ENCODE assay signal across 15 cellular contexts in genomic region chr2:25712455-25712854, GRCh38. TPM values are rescaled to one million over a fixed set of nuclear protein-coding genes. Genes with fewer than 3 reads are reported as not detected.
A peak's percentile ranks its signal among the peaks of the same experiment; 100 is the strongest.
DNase-seq lines count a peak whose midpoint lies in the region; ATAC-seq and TF ChIP-seq lines count a peak whose summit lies in the region.
"Had no signal": no experiment of that assay in that cellular context is flagged by ENCODE, and none has a peak within 500 bp of the region (broad histone marks: within the 10 kb centered on the region; RNA-seq: fewer than 3 reads in every experiment).

No MANE protein-coding gene starts in this region.

- H3K79me2 ChIP-seq in DOHH2 (ENCODE audit: control insufficient read depth, low read length) (no peaks in the 10 kb centered on the region), smooth muscle cell (ENCODE audit: low read depth) (no peaks in the 10 kb centered on the region)

- H3K9me3 ChIP-seq in DOHH2 (ENCODE audit: control insufficient read depth, insufficient read depth, low read length) (no peaks in the 10 kb centered on the region), WERI-Rb-1 (ENCODE audit: severe bottlenecking) (peaks cover 6% of the 10 kb centered on the region), smooth muscle cell (replicated peaks; ENCODE audit: low read depth) (no peaks in the 10 kb centered on the region)
- H3K9me3 ChIP-seq: BLaER1 had no signal

- no peaks in the 10 kb centered on the region for H3K9me2 ChIP-seq in DOHH2 (replicated peaks; ENCODE audit: control insufficient read depth, low read length)

- H3K27me3 ChIP-seq in DOHH2 (ENCODE audit: control insufficient read depth, low read length): peaks cover 13% of the 10 kb centered on the region
- H3K27me3 ChIP-seq in WERI-Rb-1 (ENCODE audit: insufficient read depth, low read depth, severe bottlenecking): no peaks in the 10 kb centered on the region
- H3K27me3 ChIP-seq in smooth muscle cell (ENCODE audit: low read depth): no peaks in the 10 kb centered on the region
- H3K27me3 ChIP-seq: BLaER1 had no signal

- H3K36me3 ChIP-seq in DOHH2 (ENCODE audit: control insufficient read depth, low read length): no peaks in the 10 kb centered on the region
- H3K36me3 ChIP-seq in WERI-Rb-1: no peaks in the 10 kb centered on the region
- no peaks in the 10 kb centered on the region for H3K36me3 ChIP-seq in smooth muscle cell (ENCODE audit: low read depth)
- H3K36me3 ChIP-seq: BLaER1 had no signal

- WGBS in smooth muscle cell (ENCODE audit: low lambda C conversion rate): 89% methylated on average over 5 of the region's 5 CpGs

- H3K9ac ChIP-seq in smooth muscle cell (ENCODE audit: low read depth): no peak overlapping the region
- H3K9ac ChIP-seq: BLaER1 had no signal

- DNase-seq in NOMO-1 (lab: John Stamatoyannopoulos, UW; ENCODE audit: unreplicated experiment in 2 of 2) (peak; percentile 8 to 65), WERI-Rb-1 (no peak), smooth muscle cell (lab: John Stamatoyannopoulos, UW; ENCODE audit: unreplicated experiment) (no peak), HT-29 (ENCODE audit: low spot score) (no peak)
- DNase-seq: COR-L47, GOT3, Karpas-422, NCI-H1436, NCI-H2029 treated with DMSO at 0.1 percent for 48 hours, NCI-H510A treated with DMSO at 0.1 percent for 48 hours, PC-9 had no signal

- no peak overlapping the region for H3K27ac ChIP-seq in DOHH2 (ENCODE audit: low read depth, low read length)
- H3K27ac ChIP-seq in WERI-Rb-1: peak overlapping the region; percentile 78
- H3K27ac ChIP-seq in smooth muscle cell (ENCODE audit: low read depth): no peak overlapping the region
- H3K27ac ChIP-seq: BLaER1, PC-9 had no signal

- H3K4me2 ChIP-seq in DOHH2 (ENCODE audit: low read length) (peak overlapping the region; percentile 29; the same call in 1 of the 2 replicates), smooth muscle cell (peak overlapping the region; percentile 63)
- H3K4me2 ChIP-seq: BLaER1, PC-9 had no signal

- peak overlapping the region; percentile 66 for H2AFZ ChIP-seq in smooth muscle cell (ENCODE audit: low read depth)
- H2AFZ ChIP-seq: PC-9 had no signal

- ATAC-seq in HG02763 (IDR thresholded peaks at IDR 0.05; ENCODE audit: unreplicated experiment) (no peak), HG02642 (IDR thresholded peaks at IDR 0.05; ENCODE audit: poor library complexity, unreplicated experiment) (no peak)

- peaks cover 16% of the 10 kb centered on the region for H3K4me1 ChIP-seq in DOHH2 (ENCODE audit: control insufficient read depth, low read length)
- peaks cover 3% of the 10 kb centered on the region for H3K4me1 ChIP-seq in smooth muscle cell (ENCODE audit: low read depth)
- H3K4me1 ChIP-seq: BLaER1 had no signal

- no peaks in the 10 kb centered on the region for H3F3A ChIP-seq in DOHH2 (ENCODE audit: control insufficient read depth, insufficient read depth)
- H3F3A ChIP-seq in smooth muscle cell (ENCODE audit: low read depth): no peaks in the 10 kb centered on the region

- TF ChIP-seq CTCF in DOHH2 (IDR thresholded peaks at IDR 0.05; ENCODE audit: low read depth, low read length, poor library complexity, severe bottlenecking) (no peak), WERI-Rb-1 (IDR thresholded peaks at IDR 0.05; ENCODE audit: low read depth, low read length) (no peak), smooth muscle cell (IDR thresholded peaks at IDR 0.05; ENCODE audit: borderline replicate concordance, insufficient read depth, poor library complexity, severe bottlenecking) (no peak)

- no peaks in the 10 kb centered on the region for H4K20me1 ChIP-seq in DOHH2 (ENCODE audit: control insufficient read depth, insufficient read depth, low read depth, low read length)
- H4K20me1 ChIP-seq in smooth muscle cell (ENCODE audit: low read depth): no peaks in the 10 kb centered on the region
- H4K20me1 ChIP-seq: BLaER1 had no signal

- H3K4me3 ChIP-seq in DOHH2 (ENCODE audit: low read length) (no peak overlapping the region), WERI-Rb-1 (ENCODE audit: low read depth, low read length) (no peak overlapping the region; the same call in 1 of the 2 replicates), smooth muscle cell (no peak overlapping the region)
- H3K4me3 ChIP-seq: BLaER1, PC-9 had no signal

RNA-seq across cellular contexts. Expression of gene DTNB, which starts 39.1 kb away (rescaled TPM):
- 2.6 and 4.9 TPM in 2 replicates for total RNA-seq in smooth muscle cell
- polyA plus RNA-seq in smooth muscle cell: 5.4 and 9.5 TPM in 2 replicates
- total RNA-seq in HT-29 (2014; rRNA removed; shearing (Covaris generic)): 2.9 and 3.6 TPM in 2 replicates

Comparison
In these comparisons a context has a peak if more than half of its experiments do, and no peak if none do; other contexts are left out.
1. DNase-seq: peak in NOMO-1 (2 of 2); none in WERI-Rb-1 (single experiment), smooth muscle cell (single experiment) and HT-29 (single experiment).